In genomic region chr16:47036201-47036600, GRCh38 we compare ENCODE assay signal across 20 cellular contexts.
DNase-seq lines count a peak whose midpoint lies in the region; ATAC-seq and TF ChIP-seq lines count a peak whose summit lies in the region.
"Had no signal": no experiment of that assay in that cellular context is flagged by ENCODE, and none has a peak within 500 bp of the region (broad histone marks: within the 10 kb centered on the region; RNA-seq: fewer than 3 reads in every experiment).

No MANE protein-coding gene starts in this region.

- H3K9me3 Mint-ChIP-seq in activated CD8-positive, alpha-beta memory T cell treated with anti-CD3 and anti-CD28 coated beads, Interleukin-2, amount 10 ng/mL, durations not matched to agents 7 days and 5 days (ENCODE audit: low read depth), result no peaks in the 10 kb centered on the region
- H3K9me3 Mint-ChIP-seq in WTC11, result no peaks in the 10 kb centered on the region
- no peaks in the 10 kb centered on the region for H3K9me3 Mint-ChIP-seq in neural crest cell
- H3K9me3 Mint-ChIP-seq: stimulated activated naive CD8-positive, alpha-beta T cell treated with anti-CD3 and anti-CD28 coated beads, Interleukin-15, Interleukin-2, amounts not matched to agents 100 ng/mL and 50 ng/mL, for 24 hours had no signal

- H3K27ac Mint-ChIP-seq in activated CD8-positive, alpha-beta memory T cell treated with anti-CD3 and anti-CD28 coated beads, Interleukin-2, amount 10 ng/mL, durations not matched to agents 7 days and 5 days, result no peak overlapping the region
- H3K27ac Mint-ChIP-seq in WTC11 (no peak overlapping the region), neural crest cell (ENCODE audit: unreplicated experiment) (no peak overlapping the region)
- H3K27ac Mint-ChIP-seq: stimulated activated naive CD8-positive, alpha-beta T cell treated with anti-CD3 and anti-CD28 coated beads, Interleukin-15, Interleukin-2, amounts not matched to agents 100 ng/mL and 50 ng/mL, for 24 hours had no signal

- H3K4me3 Mint-ChIP-seq in activated CD8-positive, alpha-beta memory T cell treated with anti-CD3 and anti-CD28 coated beads, Interleukin-2, amount 10 ng/mL, durations not matched to agents 7 days and 5 days, result peak overlapping the region; percentile 24
- peak overlapping the region; percentile 57 for H3K4me3 Mint-ChIP-seq in WTC11
- H3K4me3 Mint-ChIP-seq in neural crest cell, result peak overlapping the region; percentile 79

- DNase-seq in activated CD8-positive, alpha-beta memory T cell treated with anti-CD3 and anti-CD28 coated beads, Interleukin-2, amount 10 ng/mL, durations not matched to agents 7 days and 5 days, result no peak
- no peak for DNase-seq in activated CD8-positive, alpha-beta memory T cell treated with anti-CD3 and anti-CD28 coated beads, Interleukin-2, amount 50 U/mL, for 48 hours
- no peak for DNase-seq in WTC11 (ENCODE audit: low spot score)
- DNase-seq in neural crest cell (ENCODE audit: low read depth, low spot score), result no peak
- DNase-seq in NCI-H1048 (lab: John Stamatoyannopoulos, UW), result no peak
- no peak for DNase-seq in NOMO-1 (lab: John Stamatoyannopoulos, UW; ENCODE audit: unreplicated experiment in 2 of 2)
- DNase-seq in adrenal gland, result no peak
- DNase-seq: activated T-cell treated with anti-CD3 and anti-CD28 coated beads, Interleukin-2, amount 50 U/mL, for 1 hour; GOT3; NCI-H1092 treated with DMSO at 0.1 percent for 48 hours; NCI-H2107; NCI-H524 treated with DMSO at 0.1 percent for 48 hours; retina; SIG-M5; upper lobe of right lung had no signal

- POLR2A ChIA-PET in WTC11 (lab: Charles Lee), result no interaction called here

- no peak for ATAC-seq in activated CD8-positive, alpha-beta memory T cell treated with anti-CD3 and anti-CD28 coated beads, Interleukin-2, amount 10 ng/mL, durations not matched to agents 7 days and 5 days
- ATAC-seq in WTC11, result no peak
- ATAC-seq: upper lobe of right lung had no signal

- intact Hi-C loops in adrenal gland (cut with DNase I), result loop anchor here (5.0 to 10.0 kb wide), 4 partner anchors 101 to 1131 kb away; partner anchors contain the start of gene NETO2 (in 1 of the 2)

- no peak for TF ChIP-seq POLR2A in adrenal gland (IDR thresholded peaks at IDR 0.05)

- H3K4me1 ChIP-seq in adrenal gland (replicated peaks in 1 of 2), result peaks cover 0 to 6% of the 10 kb centered on the region in 2 donors

- CTCF ChIA-PET in activated CD8-positive, alpha-beta memory T cell treated with anti-CD3 and anti-CD28 coated beads, Interleukin-2, amount 10 ng/mL, durations not matched to agents 7 days and 5 days (lab: Charles Lee), result interaction anchor here (0.7 to 3.2 kb wide), 5 partner anchors 8 to 1131 kb away, joined by 3 to 57 read pairs (median 16); partner anchors contain the start of genes DNAJA2 and NETO2
- CTCF ChIA-PET in WTC11 (lab: Charles Lee), result interaction anchor here (0.6 to 1.1 kb wide), 2 partner anchors 17 to 106 kb away, joined by 3 to 4 read pairs; no protein-coding TSS in a partner anchor

- peaks cover 6% of the 10 kb centered on the region for H3K4me1 Mint-ChIP-seq in activated CD8-positive, alpha-beta memory T cell treated with anti-CD3 and anti-CD28 coated beads, Interleukin-2, amount 10 ng/mL, durations not matched to agents 7 days and 5 days
- H3K4me1 Mint-ChIP-seq in WTC11 (no peaks in the 10 kb centered on the region; the same call in 1 of the 2 replicates), neural crest cell (peaks cover 15% of the 10 kb centered on the region)

- peaks cover 24% of the 10 kb centered on the region for H3K27me3 Mint-ChIP-seq in activated CD8-positive, alpha-beta memory T cell treated with anti-CD3 and anti-CD28 coated beads, Interleukin-2, amount 10 ng/mL, durations not matched to agents 7 days and 5 days
- H3K27me3 Mint-ChIP-seq in WTC11 (ENCODE audit: low read depth) (peaks cover 29% of the 10 kb centered on the region), neural crest cell (ENCODE audit: low read depth) (peaks cover 3% of the 10 kb centered on the region)

- WGBS in adrenal gland, 4 donors, result 87 to 96% (median 93%) methylated on average over 5 of the region's 5 CpGs

- H3K27ac ChIP-seq in adrenal gland, result no peak overlapping the region
- H3K27ac ChIP-seq: hepatocyte, neutrophil, upper lobe of right lung had no signal

- H3K27me3 ChIP-seq in adrenal gland, result no peaks in the 10 kb centered on the region
- H3K27me3 ChIP-seq: hepatocyte, upper lobe of right lung had no signal

- H3K36me3 ChIP-seq in adrenal gland (replicated peaks in 1 of 2), result no peaks in the 10 kb centered on the region
- H3K36me3 ChIP-seq: neutrophil, upper lobe of right lung had no signal

- no peak overlapping the region for H3K4me3 ChIP-seq in GM12875 (ENCODE audit: low read depth, low read length)
- no peak overlapping the region for H3K4me3 ChIP-seq in adrenal gland
- H3K4me3 ChIP-seq: hepatocyte, upper lobe of right lung had no signal

- H3K9me3 ChIP-seq in adrenal gland (replicated peaks in 1 of 3), result no peaks in the 10 kb centered on the region
- H3K9me3 ChIP-seq: neutrophil, upper lobe of right lung had no signal

- TF ChIP-seq CTCF in GM12875 (IDR thresholded peaks at IDR 0.05; ENCODE audit: borderline replicate concordance, insufficient read depth, low read depth, low read length), result 0 out of 2 replicates have a peak, but pooled peaks have one; percentile 13
- TF ChIP-seq CTCF in WTC11 (IDR thresholded peaks at IDR 0.05), result no peak
- no peak for TF ChIP-seq CTCF in neural crest cell (conservative IDR thresholded peaks at IDR 0.05)
- no peak for TF ChIP-seq CTCF in adrenal gland (IDR thresholded peaks at IDR 0.05)

- H3K36me3 Mint-ChIP-seq in activated CD8-positive, alpha-beta memory T cell treated with anti-CD3 and anti-CD28 coated beads, Interleukin-2, amount 10 ng/mL, durations not matched to agents 7 days and 5 days, result no peaks in the 10 kb centered on the region
- H3K36me3 Mint-ChIP-seq in WTC11 (no peaks in the 10 kb centered on the region), neural crest cell (ENCODE audit: low read depth) (no peaks in the 10 kb centered on the region)
- H3K36me3 Mint-ChIP-seq: CD14-positive monocyte had no signal

TF ChIP-seq in WTC11, 78 proteins besides CTCF, POLR2A, EP300 and RAD21 (continues in another document):
- TF ChIP-seq, protein P1, sequence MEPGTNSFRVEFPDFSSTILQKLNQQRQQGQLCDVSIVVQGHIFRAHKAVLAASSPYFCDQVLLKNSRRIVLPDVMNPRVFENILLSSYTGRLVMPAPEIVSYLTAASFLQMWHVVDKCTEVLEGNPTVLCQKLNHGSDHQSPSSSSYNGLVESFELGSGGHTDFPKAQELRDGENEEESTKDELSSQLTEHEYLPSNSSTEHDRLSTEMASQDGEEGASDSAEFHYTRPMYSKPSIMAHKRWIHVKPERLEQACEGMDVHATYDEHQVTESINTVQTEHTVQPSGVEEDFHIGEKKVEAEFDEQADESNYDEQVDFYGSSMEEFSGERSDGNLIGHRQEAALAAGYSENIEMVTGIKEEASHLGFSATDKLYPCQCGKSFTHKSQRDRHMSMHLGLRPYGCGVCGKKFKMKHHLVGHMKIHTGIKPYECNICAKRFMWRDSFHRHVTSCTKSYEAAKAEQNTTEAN (CRISPR knock-in tag; IDR thresholded peaks at IDR 0.05), result no peak
- TF ChIP-seq ELF4 (CRISPR knock-in tag; IDR thresholded peaks at IDR 0.05; ENCODE audit: low read depth) (no peak), NFATC4 (CRISPR knock-in tag; IDR thresholded peaks at IDR 0.05) (no peak), TEAD1 (CRISPR knock-in tag; IDR thresholded peaks at IDR 0.05) (no peak), CDX4 (CRISPR knock-in tag; IDR thresholded peaks at IDR 0.05; ENCODE audit: borderline replicate concordance) (no peak), USF1 (CRISPR knock-in tag; IDR thresholded peaks at IDR 0.05) (no peak), E2F1 (CRISPR knock-in tag; IDR thresholded peaks at IDR 0.05) (no peak), NR1H2 (CRISPR knock-in tag; IDR thresholded peaks at IDR 0.05) (no peak), ERG (CRISPR knock-in tag; IDR thresholded peaks at IDR 0.05) (no peak)
- TF ChIP-seq, protein P2, sequence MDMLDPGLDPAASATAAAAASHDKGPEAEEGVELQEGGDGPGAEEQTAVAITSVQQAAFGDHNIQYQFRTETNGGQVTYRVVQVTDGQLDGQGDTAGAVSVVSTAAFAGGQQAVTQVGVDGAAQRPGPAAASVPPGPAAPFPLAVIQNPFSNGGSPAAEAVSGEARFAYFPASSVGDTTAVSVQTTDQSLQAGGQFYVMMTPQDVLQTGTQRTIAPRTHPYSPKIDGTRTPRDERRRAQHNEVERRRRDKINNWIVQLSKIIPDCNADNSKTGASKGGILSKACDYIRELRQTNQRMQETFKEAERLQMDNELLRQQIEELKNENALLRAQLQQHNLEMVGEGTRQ (CRISPR knock-in tag; IDR thresholded peaks at IDR 0.05), result no peak

Comparison
In these comparisons a context has a peak if more than half of its experiments do, and no peak if none do; other contexts are left out.
1. H3K4me3 Mint-ChIP-seq: peak in every context shown above with its lines; median percentile 79 in neural crest cell; 57 in WTC11; 24 in activated CD8-positive, alpha-beta memory T cell treated with anti-CD3 and anti-CD28 coated beads, Interleukin-2, amount 10 ng/mL, durations not matched to agents 7 days and 5 days.